Comparison of ENCODE assay signal across 8 cellular contexts in the genomic region with DNA sequence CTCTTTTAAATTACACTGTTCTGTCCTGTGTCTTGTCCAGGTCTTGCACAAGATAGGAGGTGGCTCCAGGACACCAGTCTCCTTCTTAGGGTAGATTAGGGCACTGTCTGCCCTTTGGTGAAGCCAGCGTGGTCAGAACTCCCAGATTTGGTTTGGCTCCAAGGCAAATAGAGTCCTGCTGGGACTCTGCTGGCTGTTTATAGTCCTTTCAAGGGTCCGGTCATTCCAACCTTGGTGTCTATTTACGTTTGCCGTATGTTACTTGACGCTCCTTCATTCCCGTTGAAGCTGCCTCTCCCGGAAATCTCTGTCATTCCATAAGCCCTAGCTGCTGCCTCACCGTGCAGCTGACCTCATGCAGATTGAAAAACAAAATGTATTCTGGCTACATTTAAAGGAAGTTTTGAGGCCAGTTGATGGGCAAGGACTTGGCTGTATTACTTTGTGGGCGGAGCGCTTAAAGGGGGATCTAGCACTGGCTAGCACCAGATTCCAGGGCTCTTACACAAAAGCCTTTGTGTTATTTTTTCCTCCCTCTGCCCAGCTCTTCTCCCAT.
DNase-seq lines count a peak whose midpoint lies in the region; ATAC-seq and TF ChIP-seq lines count a peak whose summit lies in the region.

No MANE protein-coding gene starts in this region.

- no peaks in the 10 kb centered on the region for H3K36me3 ChIP-seq in left ventricle myocardium inferior

- peak overlapping the region; percentile 90 for H3K27ac ChIP-seq in left ventricle myocardium inferior (replicated peaks)

- ATAC-seq in GM21526 (IDR thresholded peaks at IDR 0.05; ENCODE audit: low FRiP score, unreplicated experiment) (no peak), HG03460 (IDR thresholded peaks at IDR 0.05; ENCODE audit: unreplicated experiment) (no peak)

- no peaks in the 10 kb centered on the region for H3K9me3 ChIP-seq in left ventricle myocardium inferior (replicated peaks)

- H3K4me1 ChIP-seq in left ventricle myocardium inferior: peaks cover 90% of the 10 kb centered on the region

- intact Hi-C loops in left ventricle myocardium inferior (cut with micrococcal nuclease): no loop called here

- no peak for TF ChIP-seq CTCF in left ventricle myocardium inferior (IDR thresholded peaks at IDR 0.05; ENCODE audit: borderline replicate concordance)

- no peaks in the 10 kb centered on the region for H3K27me3 ChIP-seq in left ventricle myocardium inferior (ENCODE audit: low read depth)

- DNase-seq in EH (ENCODE audit: low read depth) (peak; percentile 100), amniotic epithelial cell (ENCODE audit: low read depth) (peak; percentile 100), left ventricle myocardium inferior (peak; percentile 55), pulmonary artery endothelial cell (ENCODE audit: low read depth, low spot score) (peak; percentile 93), NCI-H1694 treated with DMSO at 0.1 percent for 48 hours (lab: John Stamatoyannopoulos, UW) (no peak), DMS 273 (lab: John Stamatoyannopoulos, UW; ENCODE audit: unreplicated experiment) (no peak)

- peak overlapping the region; percentile 43 for H3K4me3 ChIP-seq in left ventricle myocardium inferior

Comparison
In these comparisons a context has a peak if more than half of its experiments do, and no peak if none do; other contexts are left out.
1. DNase-seq: peak in EH (single experiment), amniotic epithelial cell (single experiment), left ventricle myocardium inferior (single experiment) and pulmonary artery endothelial cell (single experiment); none in NCI-H1694 treated with DMSO at 0.1 percent for 48 hours (single experiment) and DMS 273 (single experiment).